Comparison of ENCODE assay signal across 22 cellular contexts in genomic region chr21:42413500-42413899, GRCh38. TPM values are rescaled to one million over a fixed set of nuclear protein-coding genes. Genes with fewer than 3 reads are reported as not detected.
DNase-seq lines count a peak whose midpoint lies in the region; ATAC-seq and TF ChIP-seq lines count a peak whose summit lies in the region.
"Had no signal": no experiment of that assay in that cellular context is flagged by ENCODE, and none has a peak within 500 bp of the region (broad histone marks: within the 10 kb centered on the region; RNA-seq: fewer than 3 reads in every experiment).

No MANE protein-coding gene starts in this region.

- peaks cover 27% of the 10 kb centered on the region for H3K36me3 Mint-ChIP-seq in activated CD8-positive, alpha-beta T cell treated with anti-CD3 and anti-CD28 coated beads for 36 hours (ENCODE audit: low read depth)
- H3K36me3 Mint-ChIP-seq: immature natural killer cell, naive B cell had no signal

- H3K27ac Mint-ChIP-seq in activated CD8-positive, alpha-beta T cell treated with anti-CD3 and anti-CD28 coated beads for 36 hours: no peak overlapping the region
- peak overlapping the region in 1 of 2 donors; percentile 22 for H3K27ac Mint-ChIP-seq in stimulated activated naive CD8-positive, alpha-beta T cell treated with anti-CD3 and anti-CD28 coated beads, Interleukin-15, amount 100 ng/mL, for 72 hours
- H3K27ac Mint-ChIP-seq: progenitor cell of endocrine pancreas had no signal

- no peak for ATAC-seq in activated CD8-positive, alpha-beta T cell treated with anti-CD3 and anti-CD28 coated beads for 36 hours
- no peak for ATAC-seq in stimulated activated naive CD8-positive, alpha-beta T cell treated with anti-CD3 and anti-CD28 coated beads, Interleukin-15, amount 100 ng/mL, for 72 hours
- no peak for ATAC-seq in esophagus mucosa
- ATAC-seq: lower lobe of right lung had no signal

- CTCF ChIA-PET in activated CD8-positive, alpha-beta T cell treated with anti-CD3 and anti-CD28 coated beads for 36 hours (lab: Charles Lee): interaction anchor here (0.8 to 2.6 kb wide), 4 partner anchors 9 to 76 kb away, joined by 3 to 9 read pairs (median 4); no protein-coding TSS in a partner anchor

- peaks cover 42% of the 10 kb centered on the region for H3K4me1 Mint-ChIP-seq in activated CD8-positive, alpha-beta T cell treated with anti-CD3 and anti-CD28 coated beads for 36 hours (ENCODE audit: low read depth)
- H3K4me1 Mint-ChIP-seq in stimulated activated naive CD8-positive, alpha-beta T cell treated with anti-CD3 and anti-CD28 coated beads, Interleukin-15, amount 100 ng/mL, for 72 hours: peaks cover 13% of the 10 kb centered on the region

- peak; percentile 49 for DNase-seq in stimulated activated CD4-positive, alpha-beta T cell treated with anti-CD3 and anti-CD28 coated beads, Interleukin-12 subunit alpha, Interleukin-12 subunit beta, amount 100 ng/mL, for 4 hours
- DNase-seq in stimulated activated CD4-positive, alpha-beta T cell treated with anti-CD3 and anti-CD28 coated beads, Interleukin-2, amount 100 ng/mL, for 48 hours: no peak
- DNase-seq in activated CD8-positive, alpha-beta T cell treated with anti-CD3 and anti-CD28 coated beads for 36 hours: peak; percentile 61
- peak in 40 of 42 donors; percentile 25 to 92 (median 61) for DNase-seq in head of caudate nucleus
- no peak for DNase-seq in stimulated activated naive CD8-positive, alpha-beta T cell treated with anti-CD3 and anti-CD28 coated beads, Interleukin-15, amount 100 ng/mL, for 72 hours
- DNase-seq in RPMI8226: no peak
- no peak for DNase-seq in DMS114 treated with DMSO at 0.1 percent for 48 hours (lab: John Stamatoyannopoulos, UW; ENCODE audit: unreplicated experiment)
- DNase-seq: activated gamma-delta T cell treated with Interleukin-2 at 50 U/mL for 16 hours, immature natural killer cell, lower lobe of right lung, naive B cell, NCI-H1436, spleen had no signal

- POLR2A ChIA-PET in activated CD8-positive, alpha-beta T cell treated with anti-CD3 and anti-CD28 coated beads for 36 hours (lab: Charles Lee): interaction anchor here (1.1 to 8.2 kb wide), 7 partner anchors 9 to 40 kb away, joined by 3 to 91 read pairs (median 4); partner anchors contain the start of gene UBASH3A

- peak overlapping the region; percentile 64 for H3K4me3 Mint-ChIP-seq in activated CD8-positive, alpha-beta T cell treated with anti-CD3 and anti-CD28 coated beads for 36 hours
- H3K4me3 Mint-ChIP-seq in stimulated activated naive CD8-positive, alpha-beta T cell treated with anti-CD3 and anti-CD28 coated beads, Interleukin-15, amount 100 ng/mL, for 72 hours: peak overlapping the region; percentile 30 to 32
- H3K4me3 Mint-ChIP-seq: immature natural killer cell, naive B cell had no signal

- no peak for TF ChIP-seq CTCF in activated CD8-positive, alpha-beta T cell treated with anti-CD3 and anti-CD28 coated beads for 36 hours (IDR thresholded peaks at IDR 0.05)

- intact Hi-C loops in activated CD8-positive, alpha-beta T cell treated with anti-CD3 and anti-CD28 coated beads for 36 hours (cut with micrococcal nuclease): no loop called here
- intact Hi-C loops in head of caudate nucleus (cut with DNase I): no loop called here

- peaks cover 3% of the 10 kb centered on the region for H3K9me3 Mint-ChIP-seq in activated CD8-positive, alpha-beta T cell treated with anti-CD3 and anti-CD28 coated beads for 36 hours
- H3K9me3 Mint-ChIP-seq in stimulated activated naive CD8-positive, alpha-beta T cell treated with anti-CD3 and anti-CD28 coated beads, Interleukin-15, amount 100 ng/mL, for 72 hours: peaks cover 0 to 4% of the 10 kb centered on the region in 2 donors
- H3K9me3 Mint-ChIP-seq: immature natural killer cell had no signal

- no peaks in the 10 kb centered on the region for H3K27me3 Mint-ChIP-seq in activated CD8-positive, alpha-beta T cell treated with anti-CD3 and anti-CD28 coated beads for 36 hours
- no peaks in the 10 kb centered on the region for H3K27me3 Mint-ChIP-seq in stimulated activated naive CD8-positive, alpha-beta T cell treated with anti-CD3 and anti-CD28 coated beads, Interleukin-15, amount 100 ng/mL, for 72 hours

RNA-seq across cellular contexts. Expression of gene UBASH3A, which starts 9.8 kb away (rescaled TPM):
- total RNA-seq in activated CD8-positive, alpha-beta T cell treated with anti-CD3 and anti-CD28 coated beads for 36 hours: 10 to 100 TPM; 48.7 to 52.9 TPM
- total RNA-seq in esophagus mucosa: 0.24 TPM
- total RNA-seq: bronchial epithelial cell, dermis microvascular lymphatic vessel endothelial cell, HT1080, LHCN-M2, progenitor cell of endocrine pancreas, temporal lobe had no signal

RNA-seq across cellular contexts. Expression of gene TMPRSS3, which starts 17.6 kb away (rescaled TPM):
- total RNA-seq in activated CD8-positive, alpha-beta T cell treated with anti-CD3 and anti-CD28 coated beads for 36 hours: 100 to 1,000 TPM; 123 to 134 TPM
- total RNA-seq in esophagus mucosa: 0.32 TPM
- total RNA-seq: esophagus muscularis mucosa, HT1080, LHCN-M2, temporal lobe had no signal

RNA-seq across cellular contexts. Expression of gene TFF1, which starts 47.2 kb away (rescaled TPM):
- 1 to 10 TPM in 1 of 2 experiments, not detected in 1; 1.1 TPM for total RNA-seq in activated CD8-positive, alpha-beta T cell treated with anti-CD3 and anti-CD28 coated beads for 36 hours
- not detected for total RNA-seq in esophagus mucosa
- total RNA-seq: bronchial epithelial cell; dermis microvascular lymphatic vessel endothelial cell; esophagus muscularis mucosa; HT1080; LHCN-M2; lower lobe of right lung; spleen; T-helper 1 cell treated with Interleukin-12 subunit alpha and Interleukin-12 subunit beta and Interleukin-4 antibody, amounts not matched to agents 30 ng/mL and 1 ng/mL, for 36 hours; temporal lobe had no signal

Comparison
In these comparisons a context has a peak if more than half of its experiments do, and no peak if none do; other contexts are left out.
1. DNase-seq: peak in stimulated activated CD4-positive, alpha-beta T cell treated with anti-CD3 and anti-CD28 coated beads, Interleukin-12 subunit alpha, Interleukin-12 subunit beta, amount 100 ng/mL, for 4 hours (single experiment), activated CD8-positive, alpha-beta T cell treated with anti-CD3 and anti-CD28 coated beads for 36 hours (single experiment) and head of caudate nucleus (40 of 42); none in stimulated activated CD4-positive, alpha-beta T cell treated with anti-CD3 and anti-CD28 coated beads, Interleukin-2, amount 100 ng/mL, for 48 hours (0 of 2), stimulated activated naive CD8-positive, alpha-beta T cell treated with anti-CD3 and anti-CD28 coated beads, Interleukin-15, amount 100 ng/mL, for 72 hours (0 of 2), RPMI8226 (single experiment) and DMS114 treated with DMSO at 0.1 percent for 48 hours (single experiment).
2. RNA of gene UBASH3A, which starts 9.8 kb away (total RNA-seq): 48.7 to 52.9 TPM in activated CD8-positive, alpha-beta T cell treated with anti-CD3 and anti-CD28 coated beads for 36 hours; 0.24 TPM in esophagus mucosa (single experiment); every median in the first group is over 10 times any median in the second.
3. RNA of gene TMPRSS3, which starts 17.6 kb away (total RNA-seq): 123 to 134 TPM in activated CD8-positive, alpha-beta T cell treated with anti-CD3 and anti-CD28 coated beads for 36 hours; 0.32 TPM in esophagus mucosa (single experiment); every median in the first group is over 10 times any median in the second.